ENCODE assay signal across 1 cellular context in genomic region chr3:142929109-142929508, GRCh38.
TF ChIP-seq lines count a peak whose summit lies in the region.

No MANE protein-coding gene starts in this region.

TF ChIP-seq in K562, 482 proteins besides CTCF, POLR2A, EP300 and RAD21 (continued from another document):
- TF ChIP-seq ZNF518B (CRISPR knock-in tag; IDR thresholded peaks at IDR 0.05) (no peak), POU5F1 (IDR thresholded peaks at IDR 0.05; ENCODE audit: borderline replicate concordance, low read depth, low read length, partially characterized antibody) (no peak), KLF16 (IDR thresholded peaks at IDR 0.05) (0 out of 2 replicates have a peak, but pooled peaks have one; percentile 24), CBX3 (IDR thresholded peaks at IDR 0.05; ENCODE audit: borderline replicate concordance in 1 of 2, low read length in 2 of 2) (peak in 1 of 2 experiments; percentile 49; a peak in 1 of 3 replicates), ARID3A (IDR thresholded peaks at IDR 0.05; ENCODE audit: borderline replicate concordance, low read depth, low read length) (0 out of 2 replicates have a peak, but pooled peaks have one; percentile 27), HSF4 (CRISPR knock-in tag; IDR thresholded peaks at IDR 0.05; ENCODE audit: borderline replicate concordance) (no peak), WHSC1 (IDR thresholded peaks at IDR 0.05; ENCODE audit: low read length) (no peak), XRCC3 (IDR thresholded peaks at IDR 0.05) (no peak), ZFP91 (CRISPR knock-in tag; IDR thresholded peaks at IDR 0.05) (no peak), FOXK2 (conservative IDR thresholded peaks at IDR 0.05 in 1 of 2, IDR thresholded peaks at IDR 0.05 in 1 of 2; ENCODE audit: low read depth in 2 of 2) (peak in 1 of 2 experiments; percentile 51; a peak in 1 of 4 replicates), ZC3H11A (IDR thresholded peaks at IDR 0.05; ENCODE audit: low read depth, low read length) (no peak), SNIP1 (IDR thresholded peaks at IDR 0.05; ENCODE audit: low read depth) (no peak), MTA3 (IDR thresholded peaks at IDR 0.05; ENCODE audit: borderline replicate concordance) (peak; percentile 46; the same call in 1 of the 2 replicates), SMC3 (conservative IDR thresholded peaks at IDR 0.05; ENCODE audit: insufficient read depth, low read depth, low read length) (peak; percentile 61; the same call in 1 of the 2 replicates), FOS (IDR thresholded peaks at IDR 0.05; ENCODE audit: extremely low read depth, insufficient read length) (no peak), L3MBTL2 (IDR thresholded peaks at IDR 0.05) (peak; percentile 38; the same call in 1 of the 2 replicates), MYC (IDR thresholded peaks at IDR 0.05; ENCODE audit: low read depth, low read length) (peak; percentile 50), MYC (CRISPR knock-in tag; IDR thresholded peaks at IDR 0.05; ENCODE audit: borderline replicate concordance, low read depth) (no peak), ZNF592 (IDR thresholded peaks at IDR 0.05) (0 out of 2 replicates have a peak, but pooled peaks have one; percentile 20), SMAD3 (CRISPR knock-in tag; conservative IDR thresholded peaks at IDR 0.05) (no peak), DEAF1 (CRISPR knock-in tag; IDR thresholded peaks at IDR 0.05) (peak; percentile 26; the same call in 1 of the 2 replicates), MGA (IDR thresholded peaks at IDR 0.05) (peak; percentile 13), SP1 (CRISPR knock-in tag; IDR thresholded peaks at IDR 0.05) (no peak), CTCFL (IDR thresholded peaks at IDR 0.05; ENCODE audit: borderline replicate concordance, insufficient read depth, low read depth, low read length, poor library complexity, severe bottlenecking) (peak; percentile 33)
TF ChIP-seq in K562: peak in this region for 13.
